8 cellular contexts compared by ENCODE assay signal in genomic region chrX:104098151-104098808, GRCh38. TPM values are rescaled to one million over a fixed set of nuclear protein-coding genes. Genes with fewer than 3 reads are reported as not detected.
DNase-seq lines count a peak whose midpoint lies in the region; ATAC-seq and TF ChIP-seq lines count a peak whose summit lies in the region.

No MANE protein-coding gene starts in this region.

- H3K4me1 ChIP-seq in esophagus squamous epithelium, result no peaks in the 10 kb centered on the region
- H3K4me1 ChIP-seq in neuronal stem cell (ENCODE audit: control insufficient read depth in 2 of 2, insufficient read depth in 1 of 2, low read depth in 1 of 2, low read length in 2 of 2), result no peaks in the 10 kb centered on the region

- H2BK15ac ChIP-seq in neuronal stem cell (ENCODE audit: low read length), result no peak overlapping the region

- H3K9me3 Mint-ChIP-seq in CD14-positive monocyte, result no peaks in the 10 kb centered on the region
- H3K9me3 Mint-ChIP-seq in activated CD8-positive, alpha-beta T cell treated with anti-CD3 and anti-CD28 coated beads for 36 hours, result no peaks in the 10 kb centered on the region

- peak; percentile 34 for TF ChIP-seq CTCF in CD14-positive monocyte (IDR thresholded peaks at IDR 0.05)
- TF ChIP-seq CTCF in activated CD8-positive, alpha-beta T cell treated with anti-CD3 and anti-CD28 coated beads for 36 hours (IDR thresholded peaks at IDR 0.05), result peak; percentile 59
- peak; percentile 50 to 69 (median 58) for TF ChIP-seq CTCF in esophagus squamous epithelium (IDR thresholded peaks at IDR 0.05)

- CTCF ChIA-PET in activated CD8-positive, alpha-beta T cell treated with anti-CD3 and anti-CD28 coated beads for 36 hours (lab: Charles Lee), result interaction anchor here (1.0 to 3.8 kb wide), 5 partner anchors 11 to 253 kb away, joined by 6 to 50 read pairs (median 8); partner anchors contain the start of gene ZCCHC18

- no peak overlapping the region for H3K27ac Mint-ChIP-seq in CD14-positive monocyte
- H3K27ac Mint-ChIP-seq in activated CD8-positive, alpha-beta T cell treated with anti-CD3 and anti-CD28 coated beads for 36 hours, result no peak overlapping the region

- H3K27me3 ChIP-seq in esophagus squamous epithelium (no peaks in the 10 kb centered on the region), neuronal stem cell (ENCODE audit: control insufficient read depth in 3 of 3, insufficient read depth in 3 of 3, low read depth in 1 of 3, low read length in 3 of 3) (no peaks in the 10 kb centered on the region)

- 0 to 5% methylated on average over 3 to 4 of the region's 4 CpGs for WGBS in esophagus squamous epithelium, 2 donors
- no CpG with 5 or more reads among the region's 4 CpGs for WGBS in neuronal stem cell (ENCODE audit: extremely low coverage in 2 of 2, insufficient read length in 2 of 2, insufficient replicate concordance in 1 of 2), 2 donors

- no peak overlapping the region for H3K4me3 ChIP-seq in esophagus squamous epithelium
- no peak overlapping the region for H3K4me3 ChIP-seq in neuronal stem cell (ENCODE audit: low read length in 2 of 2)

- no peaks in the 10 kb centered on the region for H3K79me1 ChIP-seq in neuronal stem cell (ENCODE audit: low read depth, low read length)

- no peak overlapping the region for H4K91ac ChIP-seq in neuronal stem cell (ENCODE audit: low read depth, low read length, poor library complexity)

- no peak overlapping the region for H2BK12ac ChIP-seq in neuronal stem cell (ENCODE audit: low read length)

- H3K27me3 Mint-ChIP-seq in CD14-positive monocyte (ENCODE audit: low read depth in 3 of 3), result peaks cover 0 to 12% (median 8%) of the 10 kb centered on the region in 3 donors
- no peaks in the 10 kb centered on the region for H3K27me3 Mint-ChIP-seq in activated CD8-positive, alpha-beta T cell treated with anti-CD3 and anti-CD28 coated beads for 36 hours

- H3K36me3 ChIP-seq in esophagus squamous epithelium (no peaks in the 10 kb centered on the region), neuronal stem cell (replicated peaks in 1 of 2; ENCODE audit: control insufficient read depth in 2 of 2, insufficient read depth in 2 of 2, low read length in 2 of 2) (no peaks in the 10 kb centered on the region)

- H3K4me1 Mint-ChIP-seq in CD14-positive monocyte, result no peaks in the 10 kb centered on the region
- H3K4me1 Mint-ChIP-seq in activated CD8-positive, alpha-beta T cell treated with anti-CD3 and anti-CD28 coated beads for 36 hours (ENCODE audit: low read depth), result peaks cover 6% of the 10 kb centered on the region

- H3K9me3 ChIP-seq in esophagus squamous epithelium (no peaks in the 10 kb centered on the region), neuronal stem cell (replicated peaks in 1 of 2; ENCODE audit: control insufficient read depth in 2 of 2, insufficient read depth in 1 of 2, low read depth in 1 of 2, low read length in 2 of 2) (no peaks in the 10 kb centered on the region)

- H3K36me3 Mint-ChIP-seq in CD14-positive monocyte, result no peaks in the 10 kb centered on the region
- H3K36me3 Mint-ChIP-seq in activated CD8-positive, alpha-beta T cell treated with anti-CD3 and anti-CD28 coated beads for 36 hours (ENCODE audit: low read depth), result peaks cover 2% of the 10 kb centered on the region

- no peak overlapping the region for H3K4me2 ChIP-seq in neuronal stem cell (ENCODE audit: insufficient read depth, low read length, poor library complexity, severe bottlenecking)

- no peak for TF ChIP-seq POLR2A in esophagus squamous epithelium (IDR thresholded peaks at IDR 0.05)

- no peak overlapping the region for H2BK120ac ChIP-seq in neuronal stem cell (ENCODE audit: low read depth, low read length)

- H3K4ac ChIP-seq in neuronal stem cell (ENCODE audit: low read length), result no peak overlapping the region

- no peak overlapping the region for H3K23ac ChIP-seq in neuronal stem cell (ENCODE audit: low read depth, low read length, poor library complexity)

- no peak overlapping the region for H3K14ac ChIP-seq in neuronal stem cell (ENCODE audit: low read length)

- ATAC-seq in GM18907 (IDR thresholded peaks at IDR 0.05; ENCODE audit: unreplicated experiment) (peak; percentile 84), HG03469 (IDR thresholded peaks at IDR 0.05; ENCODE audit: unreplicated experiment) (peak; percentile 50), GM18519 (IDR thresholded peaks at IDR 0.05; ENCODE audit: low FRiP score, unreplicated experiment) (no peak)
- peak; percentile 60 for ATAC-seq in activated CD8-positive, alpha-beta T cell treated with anti-CD3 and anti-CD28 coated beads for 36 hours

- DNase-seq in CD14-positive monocyte (ENCODE audit: low spot score) (no peak), NCI-H526 (lab: John Stamatoyannopoulos, UW) (peak; percentile 56 to 74), esophagus squamous epithelium (lab: John Stamatoyannopoulos, UW) (no peak), neuronal stem cell (ENCODE audit: low spot score) (peak; percentile 42)
- peak; percentile 61 for DNase-seq in activated CD8-positive, alpha-beta T cell treated with anti-CD3 and anti-CD28 coated beads for 36 hours

- intact Hi-C loops in CD14-positive monocyte (cut with micrococcal nuclease), result loop anchor here in 1 of 2 donors (2.0 kb wide), 1 partner anchor 39 kb away; no protein-coding TSS in a partner anchor
- intact Hi-C loops in activated CD8-positive, alpha-beta T cell treated with anti-CD3 and anti-CD28 coated beads for 36 hours (cut with micrococcal nuclease), result loop anchor here (1.0 kb wide), 1 partner anchor 38 kb away; no protein-coding TSS in a partner anchor
- intact Hi-C loops in esophagus squamous epithelium (cut with DNase I), result no loop called here

- no peak overlapping the region for H3K4me3 Mint-ChIP-seq in CD14-positive monocyte
- H3K4me3 Mint-ChIP-seq in activated CD8-positive, alpha-beta T cell treated with anti-CD3 and anti-CD28 coated beads for 36 hours, result no peak overlapping the region

- H3K27ac ChIP-seq in esophagus squamous epithelium, result no peak overlapping the region
- H3K27ac ChIP-seq in neuronal stem cell (replicated peaks; ENCODE audit: low read length), result no peak overlapping the region

- H2AK5ac ChIP-seq in neuronal stem cell (ENCODE audit: low read depth, low read length), result no peak overlapping the region

- POLR2A ChIA-PET in activated CD8-positive, alpha-beta T cell treated with anti-CD3 and anti-CD28 coated beads for 36 hours (lab: Charles Lee), result no interaction called here

- no peak overlapping the region for H3K9ac ChIP-seq in neuronal stem cell (ENCODE audit: low read depth, low read length, poor library complexity)

- no peak overlapping the region for H2AFZ ChIP-seq in neuronal stem cell (ENCODE audit: low read length)

- no peak overlapping the region for H2BK5ac ChIP-seq in neuronal stem cell (ENCODE audit: low read length)

- no peak overlapping the region for H3K18ac ChIP-seq in neuronal stem cell (ENCODE audit: low read length)

- H4K8ac ChIP-seq in neuronal stem cell (ENCODE audit: low read depth, low read length), result no peak overlapping the region

RNA-seq across cellular contexts. Expression of gene ZCCHC18, which starts 14.0 kb away (rescaled TPM):
- not detected for polyA plus RNA-seq in CD14-positive monocyte
- 1 to 10 TPM; 1.5 to 2.6 TPM for total RNA-seq in activated CD8-positive, alpha-beta T cell treated with anti-CD3 and anti-CD28 coated beads for 36 hours
- total RNA-seq in esophagus squamous epithelium, result 1 to 10 TPM in 1 of 4 donors, under 1 TPM in 2, not detected in 1; 0.22 to 2.3 (median 0.73) TPM
- polyA plus RNA-seq in neuronal stem cell (2013, experiment 1 of 2), result 7.6 TPM
- polyA plus RNA-seq in neuronal stem cell (2013, experiment 2 of 2), result 6.7 TPM

RNA-seq across cellular contexts. Expression of gene TMSB15C, which starts 22.2 kb away (rescaled TPM):
- polyA plus RNA-seq in CD14-positive monocyte, result not detected
- total RNA-seq in activated CD8-positive, alpha-beta T cell treated with anti-CD3 and anti-CD28 coated beads for 36 hours, result 1 to 10 TPM; 2.0 to 3.9 TPM
- total RNA-seq in esophagus squamous epithelium, result 1 to 10 TPM in 1 of 4 donors, under 1 TPM in 3; 0.35 to 1.7 (median 0.63) TPM
- 8.7 TPM for polyA plus RNA-seq in neuronal stem cell (2013, experiment 1 of 2)
- 9.5 TPM for polyA plus RNA-seq in neuronal stem cell (2013, experiment 2 of 2)

RNA-seq across cellular contexts. Expression of gene H2BW2, which starts 58.5 kb away (rescaled TPM):
- not detected for polyA plus RNA-seq in CD14-positive monocyte
- total RNA-seq in activated CD8-positive, alpha-beta T cell treated with anti-CD3 and anti-CD28 coated beads for 36 hours, result not detected
- total RNA-seq in esophagus squamous epithelium, result not detected
- 0.11 TPM for polyA plus RNA-seq in neuronal stem cell (2013, experiment 1 of 2)
- polyA plus RNA-seq in neuronal stem cell (2013, experiment 2 of 2), result not detected

RNA-seq across cellular contexts. Expression of gene SLC25A53, which starts 58.5 kb away (rescaled TPM):
- polyA plus RNA-seq in CD14-positive monocyte, result 1 to 10 TPM; 7.6 to 9.6 TPM
- 1 to 10 TPM; 4.4 to 4.7 TPM for total RNA-seq in activated CD8-positive, alpha-beta T cell treated with anti-CD3 and anti-CD28 coated beads for 36 hours
- total RNA-seq in esophagus squamous epithelium, result 10 to 100 TPM in 1 of 4 donors, 1 to 10 TPM in 3; 1.7 to 19.5 (median 5.0) TPM
- polyA plus RNA-seq in neuronal stem cell (2013, experiment 1 of 2), result 5.2 TPM
- 5.5 TPM for polyA plus RNA-seq in neuronal stem cell (2013, experiment 2 of 2)

Comparison
In these comparisons a context has a peak if more than half of its experiments do, and no peak if none do; other contexts are left out.
1. DNase-seq: peak in NCI-H526 (2 of 2), activated CD8-positive, alpha-beta T cell treated with anti-CD3 and anti-CD28 coated beads for 36 hours (single experiment) and neuronal stem cell (single experiment); none in CD14-positive monocyte (single experiment) and esophagus squamous epithelium (single experiment).
2. Peak in every context shown above with its lines, with median percentiles within 50 percentile points of each other: CTCF ChIP-seq.